ENCODE assay signal across 1 cellular context in the genomic region with DNA sequence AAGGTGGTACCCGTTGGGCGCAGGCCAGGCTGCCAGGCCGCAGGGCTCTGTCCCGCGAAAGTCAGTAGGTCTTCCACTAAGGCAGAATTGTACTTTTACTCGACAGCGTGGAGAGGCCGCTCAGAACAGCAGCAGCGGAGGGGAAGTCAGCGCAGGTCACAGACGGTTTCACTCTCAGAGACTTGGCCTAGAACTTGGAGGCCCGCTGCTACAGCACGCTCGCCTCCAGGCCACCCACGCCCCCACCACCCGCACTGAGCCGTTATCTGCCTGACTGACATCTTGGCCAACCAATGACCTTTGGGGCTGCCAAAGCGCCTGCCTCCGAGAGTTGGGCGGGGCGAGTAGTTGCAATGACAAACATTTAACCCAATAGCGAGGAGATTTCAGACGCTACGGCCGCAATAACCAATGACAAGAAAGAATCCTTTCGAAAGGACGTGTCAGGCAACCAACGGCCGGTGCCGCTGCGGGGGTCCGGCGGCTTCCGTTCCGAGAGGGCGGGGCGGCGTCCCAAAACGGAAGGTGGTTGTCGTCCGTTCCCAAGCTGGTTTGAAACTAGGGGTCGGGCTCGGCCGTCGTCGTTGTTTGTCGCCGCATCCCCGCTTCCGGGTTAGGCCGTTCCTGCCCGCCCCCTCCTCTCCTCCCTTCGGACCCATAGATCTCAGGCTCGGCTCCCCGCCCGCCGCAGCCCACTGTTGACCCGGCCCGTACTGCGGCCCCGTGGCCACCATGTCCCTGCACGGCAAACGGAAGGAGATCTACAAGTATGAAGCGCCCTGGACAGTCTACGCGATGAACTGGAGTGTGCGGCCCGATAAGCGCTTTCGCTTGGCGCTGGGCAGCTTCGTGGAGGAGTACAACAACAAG.
A peak's percentile ranks its signal among the peaks of the same experiment; 100 is the strongest.
TF ChIP-seq lines count a peak whose summit lies in the region.

A gene with protein sequence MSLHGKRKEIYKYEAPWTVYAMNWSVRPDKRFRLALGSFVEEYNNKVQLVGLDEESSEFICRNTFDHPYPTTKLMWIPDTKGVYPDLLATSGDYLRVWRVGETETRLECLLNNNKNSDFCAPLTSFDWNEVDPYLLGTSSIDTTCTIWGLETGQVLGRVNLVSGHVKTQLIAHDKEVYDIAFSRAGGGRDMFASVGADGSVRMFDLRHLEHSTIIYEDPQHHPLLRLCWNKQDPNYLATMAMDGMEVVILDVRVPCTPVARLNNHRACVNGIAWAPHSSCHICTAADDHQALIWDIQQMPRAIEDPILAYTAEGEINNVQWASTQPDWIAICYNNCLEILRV (plus strand): TSS at position 532 of the 870 bp plus-strand sequence. CDS start 201 bp downstream, at position 733.

TF ChIP-seq in GM12878, 131 proteins besides CTCF, POLR2A, EP300 and RAD21 (continued from another document):
- TF ChIP-seq, protein P1, sequence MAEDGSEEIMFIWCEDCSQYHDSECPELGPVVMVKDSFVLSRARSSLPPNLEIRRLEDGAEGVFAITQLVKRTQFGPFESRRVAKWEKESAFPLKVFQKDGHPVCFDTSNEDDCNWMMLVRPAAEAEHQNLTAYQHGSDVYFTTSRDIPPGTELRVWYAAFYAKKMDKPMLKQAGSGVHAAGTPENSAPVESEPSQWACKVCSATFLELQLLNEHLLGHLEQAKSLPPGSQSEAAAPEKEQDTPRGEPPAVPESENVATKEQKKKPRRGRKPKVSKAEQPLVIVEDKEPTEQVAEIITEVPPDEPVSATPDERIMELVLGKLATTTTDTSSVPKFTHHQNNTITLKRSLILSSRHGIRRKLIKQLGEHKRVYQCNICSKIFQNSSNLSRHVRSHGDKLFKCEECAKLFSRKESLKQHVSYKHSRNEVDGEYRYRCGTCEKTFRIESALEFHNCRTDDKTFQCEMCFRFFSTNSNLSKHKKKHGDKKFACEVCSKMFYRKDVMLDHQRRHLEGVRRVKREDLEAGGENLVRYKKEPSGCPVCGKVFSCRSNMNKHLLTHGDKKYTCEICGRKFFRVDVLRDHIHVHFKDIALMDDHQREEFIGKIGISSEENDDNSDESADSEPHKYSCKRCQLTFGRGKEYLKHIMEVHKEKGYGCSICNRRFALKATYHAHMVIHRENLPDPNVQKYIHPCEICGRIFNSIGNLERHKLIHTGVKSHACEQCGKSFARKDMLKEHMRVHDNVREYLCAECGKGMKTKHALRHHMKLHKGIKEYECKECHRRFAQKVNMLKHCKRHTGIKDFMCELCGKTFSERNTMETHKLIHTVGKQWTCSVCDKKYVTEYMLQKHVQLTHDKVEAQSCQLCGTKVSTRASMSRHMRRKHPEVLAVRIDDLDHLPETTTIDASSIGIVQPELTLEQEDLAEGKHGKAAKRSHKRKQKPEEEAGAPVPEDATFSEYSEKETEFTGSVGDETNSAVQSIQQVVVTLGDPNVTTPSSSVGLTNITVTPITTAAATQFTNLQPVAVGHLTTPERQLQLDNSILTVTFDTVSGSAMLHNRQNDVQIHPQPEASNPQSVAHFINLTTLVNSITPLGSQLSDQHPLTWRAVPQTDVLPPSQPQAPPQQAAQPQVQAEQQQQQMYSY (CRISPR knock-in tag; IDR thresholded peaks at IDR 0.05), result no peak
- TF ChIP-seq FOS (IDR thresholded peaks at IDR 0.05; ENCODE audit: borderline replicate concordance, extremely low read depth, insufficient read length) (peak; percentile 88), MEF2B (IDR thresholded peaks at IDR 0.05; ENCODE audit: partially characterized antibody, poor library complexity, severe bottlenecking) (no peak), SUPT20H (IDR thresholded peaks at IDR 0.05; ENCODE audit: borderline replicate concordance, control insufficient read depth, low read depth, low read length) (no peak), POLR2AphosphoS2 (IDR thresholded peaks at IDR 0.05; ENCODE audit: low read depth, low read length) (no peak; the same call in 1 of the 2 replicates), SMAD1 (IDR thresholded peaks at IDR 0.05; ENCODE audit: low read depth, partially characterized antibody) (no peak), RUNX3 (IDR thresholded peaks at IDR 0.05; ENCODE audit: low read length) (peak; percentile 35; the same call in 1 of the 2 replicates), SMARCA5 (IDR thresholded peaks at IDR 0.05) (no peak), CHD2 (IDR thresholded peaks at IDR 0.05; ENCODE audit: borderline replicate concordance, low read depth, low read length) (peak; percentile 96), MXI1 (IDR thresholded peaks at IDR 0.05; ENCODE audit: low read depth, low read length) (peak; percentile 95), FOXK2 (IDR thresholded peaks at IDR 0.05) (no peak), LARP7 (IDR thresholded peaks at IDR 0.05) (peak; percentile 64)
- TF ChIP-seq, protein P2, sequence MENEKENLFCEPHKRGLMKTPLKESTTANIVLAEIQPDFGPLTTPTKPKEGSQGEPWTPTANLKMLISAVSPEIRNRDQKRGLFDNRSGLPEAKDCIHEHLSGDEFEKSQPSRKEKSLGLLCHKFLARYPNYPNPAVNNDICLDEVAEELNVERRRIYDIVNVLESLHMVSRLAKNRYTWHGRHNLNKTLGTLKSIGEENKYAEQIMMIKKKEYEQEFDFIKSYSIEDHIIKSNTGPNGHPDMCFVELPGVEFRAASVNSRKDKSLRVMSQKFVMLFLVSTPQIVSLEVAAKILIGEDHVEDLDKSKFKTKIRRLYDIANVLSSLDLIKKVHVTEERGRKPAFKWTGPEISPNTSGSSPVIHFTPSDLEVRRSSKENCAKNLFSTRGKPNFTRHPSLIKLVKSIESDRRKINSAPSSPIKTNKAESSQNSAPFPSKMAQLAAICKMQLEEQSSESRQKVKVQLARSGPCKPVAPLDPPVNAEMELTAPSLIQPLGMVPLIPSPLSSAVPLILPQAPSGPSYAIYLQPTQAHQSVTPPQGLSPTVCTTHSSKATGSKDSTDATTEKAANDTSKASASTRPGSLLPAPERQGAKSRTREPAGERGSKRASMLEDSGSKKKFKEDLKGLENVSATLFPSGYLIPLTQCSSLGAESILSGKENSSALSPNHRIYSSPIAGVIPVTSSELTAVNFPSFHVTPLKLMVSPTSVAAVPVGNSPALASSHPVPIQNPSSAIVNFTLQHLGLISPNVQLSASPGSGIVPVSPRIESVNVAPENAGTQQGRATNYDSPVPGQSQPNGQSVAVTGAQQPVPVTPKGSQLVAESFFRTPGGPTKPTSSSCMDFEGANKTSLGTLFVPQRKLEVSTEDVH (IDR thresholded peaks at IDR 0.05; ENCODE audit: low read depth, partially characterized antibody), result no peak
- TF ChIP-seq, protein P3, sequence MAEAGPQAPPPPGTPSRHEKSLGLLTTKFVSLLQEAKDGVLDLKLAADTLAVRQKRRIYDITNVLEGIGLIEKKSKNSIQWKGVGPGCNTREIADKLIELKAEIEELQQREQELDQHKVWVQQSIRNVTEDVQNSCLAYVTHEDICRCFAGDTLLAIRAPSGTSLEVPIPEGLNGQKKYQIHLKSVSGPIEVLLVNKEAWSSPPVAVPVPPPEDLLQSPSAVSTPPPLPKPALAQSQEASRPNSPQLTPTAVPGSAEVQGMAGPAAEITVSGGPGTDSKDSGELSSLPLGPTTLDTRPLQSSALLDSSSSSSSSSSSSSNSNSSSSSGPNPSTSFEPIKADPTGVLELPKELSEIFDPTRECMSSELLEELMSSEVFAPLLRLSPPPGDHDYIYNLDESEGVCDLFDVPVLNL (IDR thresholded peaks at IDR 0.05; ENCODE audit: low read depth, low read length), result no peak
- TF ChIP-seq, protein P4, sequence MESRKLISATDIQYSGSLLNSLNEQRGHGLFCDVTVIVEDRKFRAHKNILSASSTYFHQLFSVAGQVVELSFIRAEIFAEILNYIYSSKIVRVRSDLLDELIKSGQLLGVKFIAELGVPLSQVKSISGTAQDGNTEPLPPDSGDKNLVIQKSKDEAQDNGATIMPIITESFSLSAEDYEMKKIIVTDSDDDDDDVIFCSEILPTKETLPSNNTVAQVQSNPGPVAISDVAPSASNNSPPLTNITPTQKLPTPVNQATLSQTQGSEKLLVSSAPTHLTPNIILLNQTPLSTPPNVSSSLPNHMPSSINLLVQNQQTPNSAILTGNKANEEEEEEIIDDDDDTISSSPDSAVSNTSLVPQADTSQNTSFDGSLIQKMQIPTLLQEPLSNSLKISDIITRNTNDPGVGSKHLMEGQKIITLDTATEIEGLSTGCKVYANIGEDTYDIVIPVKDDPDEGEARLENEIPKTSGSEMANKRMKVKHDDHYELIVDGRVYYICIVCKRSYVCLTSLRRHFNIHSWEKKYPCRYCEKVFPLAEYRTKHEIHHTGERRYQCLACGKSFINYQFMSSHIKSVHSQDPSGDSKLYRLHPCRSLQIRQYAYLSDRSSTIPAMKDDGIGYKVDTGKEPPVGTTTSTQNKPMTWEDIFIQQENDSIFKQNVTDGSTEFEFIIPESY (IDR thresholded peaks at IDR 0.05), result no peak
- TF ChIP-seq, protein P5, sequence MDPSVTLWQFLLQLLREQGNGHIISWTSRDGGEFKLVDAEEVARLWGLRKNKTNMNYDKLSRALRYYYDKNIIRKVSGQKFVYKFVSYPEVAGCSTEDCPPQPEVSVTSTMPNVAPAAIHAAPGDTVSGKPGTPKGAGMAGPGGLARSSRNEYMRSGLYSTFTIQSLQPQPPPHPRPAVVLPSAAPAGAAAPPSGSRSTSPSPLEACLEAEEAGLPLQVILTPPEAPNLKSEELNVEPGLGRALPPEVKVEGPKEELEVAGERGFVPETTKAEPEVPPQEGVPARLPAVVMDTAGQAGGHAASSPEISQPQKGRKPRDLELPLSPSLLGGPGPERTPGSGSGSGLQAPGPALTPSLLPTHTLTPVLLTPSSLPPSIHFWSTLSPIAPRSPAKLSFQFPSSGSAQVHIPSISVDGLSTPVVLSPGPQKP (IDR thresholded peaks at IDR 0.05; ENCODE audit: low read depth, low read length), result 0 out of 2 replicates have a peak, but pooled peaks have one; percentile 25
- TF ChIP-seq, protein P6, sequence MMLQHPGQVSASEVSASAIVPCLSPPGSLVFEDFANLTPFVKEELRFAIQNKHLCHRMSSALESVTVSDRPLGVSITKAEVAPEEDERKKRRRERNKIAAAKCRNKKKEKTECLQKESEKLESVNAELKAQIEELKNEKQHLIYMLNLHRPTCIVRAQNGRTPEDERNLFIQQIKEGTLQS (IDR thresholded peaks at IDR 0.05; ENCODE audit: borderline replicate concordance, extremely low read depth, low read depth, low read length), result no peak
TF ChIP-seq in GM12878: peak in this region for 54.
